8 cellular contexts compared by ENCODE assay signal in the genomic region with DNA sequence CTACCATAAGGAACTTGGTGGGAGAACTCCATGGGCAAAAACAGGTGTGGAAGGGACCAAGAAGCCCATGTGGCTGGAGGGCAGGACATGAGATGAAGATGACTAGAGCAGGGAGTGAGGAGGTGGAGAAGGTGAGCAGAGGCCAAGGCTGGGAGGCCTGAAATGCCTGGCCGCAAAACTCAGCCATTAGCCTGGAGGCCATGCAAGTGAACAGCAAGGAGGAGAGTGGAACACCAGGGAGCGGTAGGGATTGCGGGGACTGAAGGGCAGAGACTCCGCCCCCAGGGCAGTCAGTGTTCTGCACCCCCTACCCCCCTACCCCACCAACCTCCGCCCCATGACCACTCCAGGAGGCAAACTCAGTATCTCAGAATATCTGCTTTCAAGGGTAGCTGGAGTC. TPM values are rescaled to one million over a fixed set of nuclear protein-coding genes. Genes with fewer than 3 reads are reported as not detected.
DNase-seq lines count a peak whose midpoint lies in the region; ATAC-seq, FAIRE-seq and TF ChIP-seq lines count a peak whose summit lies in the region.

No MANE protein-coding gene starts in this region.

- peak overlapping the region; percentile 66; the same call in 1 of the 2 replicates for H2BK5ac ChIP-seq in H1 (ENCODE audit: low read depth, low read length)

- H2BK120ac ChIP-seq in H1 (replicated peaks; ENCODE audit: low read depth, low read length): no peak overlapping the region

- H3K9me3 ChIP-seq in H1 (ENCODE audit: insufficient read depth in 2 of 2, low read depth in 1 of 2, low read length in 1 of 2): no peaks in the 10 kb centered on the region
- no peaks in the 10 kb centered on the region for H3K9me3 ChIP-seq in parathyroid adenoma (ENCODE audit: control insufficient read depth, low read length)

- no peaks in the 10 kb centered on the region; the same call in 1 of the 2 replicates for H3K79me1 ChIP-seq in H1 (ENCODE audit: low read depth, low read length)

- no peak overlapping the region for H2BK15ac ChIP-seq in H1 (ENCODE audit: low read length)

- H3K9ac ChIP-seq in H1 (replicated peaks in 1 of 4; ENCODE audit: extremely low read depth in 1 of 4, low read depth in 3 of 4, low read length in 3 of 4) (no peak overlapping the region), parathyroid adenoma (no peak overlapping the region)

- FAIRE-seq in H1 (lab: Jason Lieb, UNC) (no peak), D721Med (lab: Jason Lieb, UNC) (no peak)

- H4K20me1 ChIP-seq in H1 (replicated peaks in 1 of 2; ENCODE audit: control insufficient read depth in 1 of 2, insufficient read depth in 2 of 2, low read length in 2 of 2): peaks cover 0 to 3% of the 10 kb centered on the region in 2 experiments

- H3K18ac ChIP-seq in H1 (ENCODE audit: extremely low read depth, low read length): no peak overlapping the region; the same call in 1 of the 2 replicates

- no peak overlapping the region for H4K91ac ChIP-seq in H1 (replicated peaks; ENCODE audit: insufficient read length, low read length)

- H3K4ac ChIP-seq in H1 (replicated peaks; ENCODE audit: insufficient read length, low read depth, low read length): no peak overlapping the region

- no peak overlapping the region for H3K56ac ChIP-seq in H1 (replicated peaks; ENCODE audit: insufficient read length, low read depth, low read length)

- TF ChIP-seq POLR2A in H1 (IDR thresholded peaks at IDR 0.05; ENCODE audit: control extremely low read depth in 1 of 2, low read depth in 2 of 2, low read length in 2 of 2): peak in 1 of 2 experiments; percentile 57; a peak in 1 of 3 replicates

- H2BK12ac ChIP-seq in H1 (ENCODE audit: low read depth, low read length): no peak overlapping the region

- H3K4me1 ChIP-seq in H1 (replicated peaks in 1 of 4; ENCODE audit: control insufficient read depth in 3 of 4, insufficient read depth in 4 of 4, low read length in 3 of 4) (peaks cover 0 to 6% (median 3%) of the 10 kb centered on the region in 4 experiments; a peak in 5 of 7 replicates), parathyroid adenoma (peaks cover 9% of the 10 kb centered on the region)

- peaks cover 0 to 6% of the 10 kb centered on the region in 2 experiments; a peak in 1 of 4 replicates for H3K79me2 ChIP-seq in H1 (ENCODE audit: control insufficient read depth in 1 of 2, insufficient read depth in 2 of 2, low read length in 2 of 2)
- peaks cover 24% of the 10 kb centered on the region for H3K79me2 ChIP-seq in parathyroid adenoma

- H2BK20ac ChIP-seq in H1 (ENCODE audit: low read length): no peak overlapping the region

- H3K27ac ChIP-seq in H1 (ENCODE audit: low read depth, low read length): no peak overlapping the region
- peak overlapping the region; percentile 97 for H3K27ac ChIP-seq in parathyroid adenoma

- H3K27me3 ChIP-seq in H1 (replicated peaks in 1 of 4; ENCODE audit: control insufficient read depth in 3 of 4, extremely low read depth in 1 of 4, insufficient read depth in 3 of 4, low read length in 3 of 4) (peaks cover 0 to 26% (median 11%) of the 10 kb centered on the region in 4 experiments; a peak in 5 of 7 replicates), parathyroid adenoma (ENCODE audit: control insufficient read depth, insufficient read depth, low read length) (no peaks in the 10 kb centered on the region)

- CTCF ChIA-PET in H1 (lab: Charles Lee; ENCODE audit: partially characterized antibody): interaction anchor here (0.7 to 10.1 kb wide), 8 partner anchors 9 to 145 kb away, joined by 3 to 49 read pairs (median 5); no protein-coding TSS in a partner anchor

- WGBS in H1 (ENCODE audit: extremely low coverage in 1 of 2, insufficient coverage in 1 of 2, insufficient read length in 1 of 2, insufficient replicate concordance in 2 of 2, low coverage in 1 of 2, low lambda C conversion rate in 2 of 2, missing lambda C conversion rate in 1 of 2), 2 experiments: 82% methylated on average over 5 of the region's 5 CpGs; no CpG with 5 or more reads in 1 of the 2 experiments

- H2AFZ ChIP-seq in H1 (ENCODE audit: low read length) (no peak overlapping the region), parathyroid adenoma (peak overlapping the region; percentile 88)

- TF ChIP-seq RAD21 in H1 (IDR thresholded peaks at IDR 0.05 in 1 of 2, conservative IDR thresholded peaks at IDR 0.05 in 1 of 2; ENCODE audit: low read depth in 2 of 2, low read length in 2 of 2): peak in 1 of 2 experiments; percentile 16; a peak in 1 of 4 replicates

- POLR2A ChIA-PET in H1 (lab: Charles Lee; ENCODE audit: partially characterized antibody): interaction anchor here (0.6 to 4.6 kb wide), 12 partner anchors 9 to 317 kb away, joined by 3 to 40 read pairs (median 8); partner anchors contain the start of genes BCL7C and CTF1

- intact Hi-C loops in sciatic nerve (cut with DNase I): no loop called here

- H4K8ac ChIP-seq in H1 (ENCODE audit: extremely low read depth, insufficient read depth, low read length): no peak overlapping the region

- no peak overlapping the region for H3K23ac ChIP-seq in H1 (ENCODE audit: insufficient read length)

- ATAC-seq in sciatic nerve: no peak

- H3K23me2 ChIP-seq in H1 (ENCODE audit: low read depth, low read length): peaks cover 12% of the 10 kb centered on the region

- H3K4me3 ChIP-seq in H1 (ENCODE audit: extremely low read depth in 1 of 4, insufficient read depth in 2 of 4, low read depth in 3 of 4, low read length in 4 of 4): peak overlapping the region in 2 of 4 experiments; percentile 61 to 90; a peak in 4 of 8 replicates
- peak overlapping the region; percentile 75 for H3K4me3 ChIP-seq in parathyroid adenoma (ENCODE audit: low read depth, low read length)

- TF ChIP-seq EP300 in H1 (IDR thresholded peaks at IDR 0.05; ENCODE audit: borderline replicate concordance in 1 of 2, low read depth in 2 of 2, low read length in 2 of 2): no peak

- H3K14ac ChIP-seq in H1 (ENCODE audit: insufficient read length): no peak overlapping the region

- H3K36me3 ChIP-seq in H1 (ENCODE audit: control insufficient read depth in 2 of 4, insufficient read depth in 4 of 4, low read length in 3 of 4) (no peaks in the 10 kb centered on the region), parathyroid adenoma (ENCODE audit: control insufficient read depth, insufficient read depth, low read length) (no peaks in the 10 kb centered on the region)

- H3K4me2 ChIP-seq in H1 (ENCODE audit: insufficient read depth in 1 of 2, low read depth in 2 of 2, low read length in 2 of 2) (peak overlapping the region; percentile 84 to 86), parathyroid adenoma (ENCODE audit: low read length) (peak overlapping the region; percentile 98)

- TF ChIP-seq CTCF in H1 (IDR thresholded peaks at IDR 0.05; ENCODE audit: control extremely low read depth in 1 of 3, insufficient read depth in 1 of 3, low read depth in 1 of 3, low read length in 3 of 3) (peak; percentile 14 to 36 (median 18)), parathyroid adenoma (IDR thresholded peaks at IDR 0.05) (no peak), D721Med (IDR thresholded peaks at IDR 0.05; ENCODE audit: insufficient read depth, missing control alignments) (no peak)

- no peak overlapping the region; the same call in 1 of the 2 replicates for H2AK5ac ChIP-seq in H1 (ENCODE audit: low read depth, low read length)

- no peak overlapping the region for H4K5ac ChIP-seq in H1 (ENCODE audit: insufficient read length, low read depth, low read length)

- peak; percentile 54 for DNase-seq in ELF-1 (ENCODE audit: low read depth, low spot score)
- DNase-seq in NCI-H510A (lab: John Stamatoyannopoulos, UW): peak; percentile 54
- no peak for DNase-seq in H1 (ENCODE audit: low read depth in 1 of 2, low spot score in 2 of 2)
- DNase-seq in D721Med (ENCODE audit: insufficient read length, low spot score): no peak
- no peak for DNase-seq in occipital lobe (lab: John Stamatoyannopoulos, UW)
- DNase-seq in inferior parietal cortex (ENCODE audit: extremely low spot score): no peak
- DNase-seq in sciatic nerve (ENCODE audit: low spot score): no peak

TF ChIP-seq in H1, 55 proteins besides CTCF, POLR2A, EP300 and RAD21:
- peak; percentile 57; the same call in 1 of the 2 replicates for TF ChIP-seq POLR2AphosphoS5 (IDR thresholded peaks at IDR 0.05; ENCODE audit: low read depth, low read length)
- TF ChIP-seq TAF1 (IDR thresholded peaks at IDR 0.05; ENCODE audit: low read depth, low read length): peak; percentile 48
- TF ChIP-seq KDM5A (IDR thresholded peaks at IDR 0.05; ENCODE audit: low read length): no peak

RNA-seq across cellular contexts. Expression of gene BCL7C, which starts 17.0 kb away (rescaled TPM):
- total RNA-seq in H1 (2021; fragmentation: NEBNext Ultra II Directional; extraction: Animal tissue kit (Norgen Biotek cat#: 25700)): 16.5 and 17.2 TPM in 2 replicates
- 8.6 and 10.9 TPM in 2 replicates for polyA plus RNA-seq in H1 (2011; rRNA removed)
- polyA plus RNA-seq in H1 (2011; cell fraction: cytosol; rRNA removed): 11.8 TPM
- 9.4 TPM for polyA plus RNA-seq in H1 (2011; cell fraction: nucleus; rRNA removed)
- 7.8 to 12.6 TPM (median 11.7 TPM) in 4 replicates for polyA plus RNA-seq in H1 (2012, experiment 1 of 2)
- polyA plus RNA-seq in H1 (2012, experiment 2 of 2): 8.9 TPM
- polyA plus RNA-seq in H1 (2013, experiment 1 of 2): 19.0 TPM
- polyA plus RNA-seq in H1 (2013, experiment 2 of 2): 19.9 TPM
- 1.2 and 1.8 TPM in 2 replicates for polyA minus RNA-seq in H1 (2011; rRNA and poly(A)+ RNA removed)
- polyA minus RNA-seq in H1 (2011; cell fraction: cytosol; rRNA and poly(A)+ RNA removed): 5.0 TPM
- 4.0 TPM for polyA minus RNA-seq in H1 (2011; cell fraction: nucleus; rRNA and poly(A)+ RNA removed)
- total RNA-seq in occipital lobe (29.6 TPM), sciatic nerve (36.6 TPM)

RNA-seq across cellular contexts. Expression of gene CTF1, which starts 19.5 kb away (rescaled TPM):
- 0.77 and 0.97 TPM in 2 replicates for total RNA-seq in H1 (2021; fragmentation: NEBNext Ultra II Directional; extraction: Animal tissue kit (Norgen Biotek cat#: 25700))
- 3.4 and 5.0 TPM in 2 replicates for polyA plus RNA-seq in H1 (2011; rRNA removed)
- polyA plus RNA-seq in H1 (2011; cell fraction: cytosol; rRNA removed): 1.3 TPM
- 3.2 TPM for polyA plus RNA-seq in H1 (2011; cell fraction: nucleus; rRNA removed)
- polyA plus RNA-seq in H1 (2012, experiment 1 of 2): 0.50 to 1.1 TPM (median 1.00 TPM) in 4 replicates
- 1.0 TPM for polyA plus RNA-seq in H1 (2012, experiment 2 of 2)
- polyA plus RNA-seq in H1 (2013, experiment 1 of 2): 1.3 TPM
- 1.6 TPM for polyA plus RNA-seq in H1 (2013, experiment 2 of 2)
- polyA minus RNA-seq in H1 (2011; rRNA and poly(A)+ RNA removed): 0.71 and 1.3 TPM in 2 replicates
- polyA minus RNA-seq in H1 (2011; cell fraction: cytosol; rRNA and poly(A)+ RNA removed): 0.66 TPM
- 2.3 TPM for polyA minus RNA-seq in H1 (2011; cell fraction: nucleus; rRNA and poly(A)+ RNA removed)
- not detected for total RNA-seq in occipital lobe
- total RNA-seq in sciatic nerve: 13.3 TPM

RNA-seq across cellular contexts. Expression of gene FBXL19, which starts 46.5 kb away (rescaled TPM):
- 72.2 and 74.8 TPM in 2 replicates for total RNA-seq in H1 (2021; fragmentation: NEBNext Ultra II Directional; extraction: Animal tissue kit (Norgen Biotek cat#: 25700))
- 47.2 and 77.3 TPM in 2 replicates for polyA plus RNA-seq in H1 (2011; rRNA removed)
- 36.7 TPM for polyA plus RNA-seq in H1 (2011; cell fraction: cytosol; rRNA removed)
- 70.9 TPM for polyA plus RNA-seq in H1 (2011; cell fraction: nucleus; rRNA removed)
- 35.8 to 54.6 TPM (median 48.7 TPM) in 4 replicates for polyA plus RNA-seq in H1 (2012, experiment 1 of 2)
- 41.4 TPM for polyA plus RNA-seq in H1 (2012, experiment 2 of 2)
- polyA plus RNA-seq in H1 (2013, experiment 1 of 2): 42.8 TPM
- polyA plus RNA-seq in H1 (2013, experiment 2 of 2): 45.1 TPM
- 9.9 and 13.9 TPM in 2 replicates for polyA minus RNA-seq in H1 (2011; rRNA and poly(A)+ RNA removed)
- 46.6 TPM for polyA minus RNA-seq in H1 (2011; cell fraction: cytosol; rRNA and poly(A)+ RNA removed)
- polyA minus RNA-seq in H1 (2011; cell fraction: nucleus; rRNA and poly(A)+ RNA removed): 25.4 TPM
- total RNA-seq in occipital lobe (56.1 TPM), sciatic nerve (13.1 TPM)

Comparison
In these comparisons a context has a peak if more than half of its experiments do, and no peak if none do; other contexts are left out.
1. DNase-seq: peak in ELF-1 (single experiment) and NCI-H510A (single experiment); none in H1 (0 of 2), D721Med (single experiment), occipital lobe (single experiment), inferior parietal cortex (single experiment) and sciatic nerve (single experiment).
2. CTCF ChIP-seq: peak in H1 (3 of 3); none in parathyroid adenoma (single experiment) and D721Med (single experiment).